36 cellular contexts compared by ENCODE assay signal in genomic region chr19:17503240-17503639, GRCh38. TPM values are rescaled to one million over a fixed set of nuclear protein-coding genes. Genes with fewer than 3 reads are reported as not detected.
"Had no signal": no experiment of that assay in that cellular context is flagged by ENCODE, and none has a peak within 500 bp of the region (broad histone marks: within the 10 kb centered on the region; RNA-seq: fewer than 3 reads in every experiment).

No MANE protein-coding gene starts in this region.

- H3K27me3 ChIP-seq: ovary, right atrium auricular region, right lobe of liver, tibial nerve, vagina had no signal

- H3K36me3 Mint-ChIP-seq: naive B cell, natural killer cell had no signal

- H3K27ac ChIP-seq: lower lobe of right lung, ovary, right atrium auricular region, right lobe of liver had no signal

- DNase-seq: hippocampal formation; kidney glomerular epithelial cell; left cardiac atrium; left ventricle myocardium superior; lower lobe of right lung; mesendoderm; naive B cell; natural killer cell; nephron progenitor cell; ovary; right lobe of liver; stimulated activated CD4-positive, alpha-beta T cell treated with anti-CD3 and anti-CD28 coated beads, Interleukin-1b, Interleukin-23, amount 100 ng/mL, for 48 hours; stimulated activated CD4-positive, alpha-beta T cell treated with anti-CD3 and anti-CD28 coated beads, Interleukin-2, amount 100 ng/mL, for 48 hours; stimulated activated CD4-positive, alpha-beta T cell treated with anti-CD3 and anti-CD28 coated beads, Interleukin-4, amount 100 ng/mL, for 4 hours; stimulated activated CD8-positive, alpha-beta memory T cell treated with anti-CD3 and anti-CD28 coated beads, Interleukin-4, amount 100 ng/mL, for 48 hours; stimulated activated naive CD4-positive, alpha-beta T cell treated with Interleukin-2 at 50 U/mL for 16 hours; stimulated activated naive CD8-positive, alpha-beta T cell treated with anti-CD3 and anti-CD28 coated beads, Interleukin-15, amount 100 ng/mL, for 72 hours; substantia nigra had no signal

- H3K27ac Mint-ChIP-seq: mesothelial cell of epicardium; natural killer cell; nephron progenitor cell; progenitor cell of endocrine pancreas; stimulated activated naive CD8-positive, alpha-beta T cell treated with anti-CD3 and anti-CD28 coated beads, Interleukin-15, amount 100 ng/mL, for 72 hours; type B pancreatic cell had no signal

- H3K4me1 ChIP-seq: right lobe of liver had no signal

- H3K9me3 ChIP-seq: lower lobe of right lung, ovary, right atrium auricular region, right lobe of liver, tibial nerve, vagina had no signal

- H3K27me3 Mint-ChIP-seq: naive B cell; progenitor cell of endocrine pancreas; stimulated activated memory B cell treated with anti-CD40 and anti-IgM and Interleukin-4, amounts not matched to agents 10 μg/mL and 1 μg/mL and 100 μg/mL, for 72 hours; stimulated activated naive CD8-positive, alpha-beta T cell treated with anti-CD3 and anti-CD28 coated beads, Interleukin-15, amount 100 ng/mL, for 72 hours; type B pancreatic cell had no signal

- H3K36me3 ChIP-seq: ovary, right lobe of liver, vagina had no signal

- H3K4me3 ChIP-seq: lower lobe of right lung, ovary, right atrium auricular region, right lobe of liver, smooth muscle cell, tibial nerve, vagina had no signal

- H3K4me2 ChIP-seq: smooth muscle cell had no signal

- H3K9me3 Mint-ChIP-seq: mesothelial cell of epicardium; naive B cell; natural killer cell; nephron progenitor cell; stimulated activated memory B cell treated with anti-CD40 and anti-IgM and Interleukin-4, amounts not matched to agents 10 μg/mL and 1 μg/mL and 100 μg/mL, for 72 hours; stimulated activated naive CD8-positive, alpha-beta T cell treated with anti-CD3 and anti-CD28 coated beads, Interleukin-15, amount 100 ng/mL, for 72 hours; type B pancreatic cell had no signal

- H3K4me3 Mint-ChIP-seq: mesothelial cell of epicardium; natural killer cell; nephron progenitor cell; stimulated activated memory B cell treated with anti-CD40 and anti-IgM and Interleukin-4, amounts not matched to agents 10 μg/mL and 1 μg/mL and 100 μg/mL, for 72 hours; stimulated activated naive CD8-positive, alpha-beta T cell treated with anti-CD3 and anti-CD28 coated beads, Interleukin-15, amount 100 ng/mL, for 72 hours; type B pancreatic cell had no signal

RNA-seq across cellular contexts. Expression of gene NXNL1, which starts 42.5 kb away (rescaled TPM):
- total RNA-seq: left lobe of liver, left ventricle myocardium superior, lower lobe of right lung, mesothelial cell of epicardium, mononuclear cell, natural killer cell, omental fat pad, ovary, progenitor cell of endocrine pancreas, pulmonary artery endothelial cell, renal cortical epithelial cell, right atrium auricular region, right lobe of liver, skeletal muscle tissue, temporal lobe, ureter, vagina had no signal
- polyA plus RNA-seq: keratinocyte, smooth muscle cell, thymus had no signal

RNA-seq across cellular contexts. Expression of gene TMEM221, which starts 54.8 kb away (rescaled TPM):
- total RNA-seq: left ventricle myocardium superior, lower lobe of right lung, mononuclear cell, natural killer cell, pulmonary artery endothelial cell had no signal
